Comparison of ENCODE assay signal across 1 cellular context in the genomic region with DNA sequence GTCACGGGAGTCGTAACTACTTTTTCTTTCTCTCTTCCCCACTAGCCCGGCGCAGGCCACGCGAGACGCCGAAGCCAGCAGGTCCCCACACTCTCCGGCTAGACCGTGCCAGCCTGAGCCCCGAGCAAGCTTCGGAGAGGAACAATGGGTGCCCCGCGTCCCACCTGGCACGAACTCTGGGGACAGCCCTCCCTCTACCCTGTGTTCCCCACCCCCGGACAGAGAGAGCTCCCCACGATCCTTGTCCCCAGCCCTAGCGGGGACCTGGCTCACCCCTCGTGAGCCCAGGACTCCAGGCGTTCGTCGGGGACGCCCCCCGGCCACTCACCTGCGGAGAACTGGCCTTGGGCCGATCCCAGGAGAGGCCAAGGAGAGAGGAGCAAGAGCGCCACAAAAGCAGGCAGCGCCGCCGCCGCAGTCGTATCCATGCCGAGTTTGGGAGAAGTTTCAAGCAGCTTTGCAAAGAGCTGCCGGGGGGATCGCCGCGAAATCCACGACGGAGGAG.
A peak's percentile ranks its signal among the peaks of the same experiment; 100 is the strongest.
TF ChIP-seq lines count a peak whose summit lies in the region.

No MANE protein-coding gene starts in this region.

TF ChIP-seq in HEK293, 187 proteins besides CTCF, POLR2A, EP300 and RAD21 (continued from another document):
- TF ChIP-seq BCL11B (tag by site-specific recombination; IDR thresholded peaks at IDR 0.05; ENCODE audit: low read depth) (0 out of 2 replicates have a peak, but pooled peaks have one; percentile 44), ZSCAN4 (tag by site-specific recombination; IDR thresholded peaks at IDR 0.05) (no peak), PRDM4 (tag by site-specific recombination; IDR thresholded peaks at IDR 0.05) (peak; percentile 44; the same call in 1 of the 2 replicates), ZNF621 (tag by site-specific recombination; IDR thresholded peaks at IDR 0.05) (no peak), ZNF843 (tag by site-specific recombination; IDR thresholded peaks at IDR 0.05) (no peak), ZBTB20 (tag by site-specific recombination; IDR thresholded peaks at IDR 0.05) (peak; percentile 29; the same call in 1 of the 2 replicates), SCRT2 (tag by site-specific recombination; IDR thresholded peaks at IDR 0.05) (peak; percentile 75), ZNF335 (tag by site-specific recombination; conservative IDR thresholded peaks at IDR 0.05) (peak; percentile 95), ZNF121 (tag by site-specific recombination; IDR thresholded peaks at IDR 0.05) (no peak), ZBTB8A (tag by site-specific recombination; IDR thresholded peaks at IDR 0.05) (no peak), KLF17 (tag by site-specific recombination; IDR thresholded peaks at IDR 0.05) (0 out of 2 replicates have a peak, but pooled peaks have one; percentile 33), KLF16 (tag by site-specific recombination; IDR thresholded peaks at IDR 0.05) (peak; percentile 76; the same call in 1 of the 2 replicates), GLIS1 (tag by site-specific recombination; IDR thresholded peaks at IDR 0.05) (peak; percentile 28), KLF1 (tag by site-specific recombination; IDR thresholded peaks at IDR 0.05) (no peak), ZNF560 (tag by site-specific recombination; IDR thresholded peaks at IDR 0.05; ENCODE audit: borderline replicate concordance) (no peak), ZNF530 (tag by site-specific recombination; IDR thresholded peaks at IDR 0.05; ENCODE audit: low read depth) (no peak)
- TF ChIP-seq, protein P1, sequence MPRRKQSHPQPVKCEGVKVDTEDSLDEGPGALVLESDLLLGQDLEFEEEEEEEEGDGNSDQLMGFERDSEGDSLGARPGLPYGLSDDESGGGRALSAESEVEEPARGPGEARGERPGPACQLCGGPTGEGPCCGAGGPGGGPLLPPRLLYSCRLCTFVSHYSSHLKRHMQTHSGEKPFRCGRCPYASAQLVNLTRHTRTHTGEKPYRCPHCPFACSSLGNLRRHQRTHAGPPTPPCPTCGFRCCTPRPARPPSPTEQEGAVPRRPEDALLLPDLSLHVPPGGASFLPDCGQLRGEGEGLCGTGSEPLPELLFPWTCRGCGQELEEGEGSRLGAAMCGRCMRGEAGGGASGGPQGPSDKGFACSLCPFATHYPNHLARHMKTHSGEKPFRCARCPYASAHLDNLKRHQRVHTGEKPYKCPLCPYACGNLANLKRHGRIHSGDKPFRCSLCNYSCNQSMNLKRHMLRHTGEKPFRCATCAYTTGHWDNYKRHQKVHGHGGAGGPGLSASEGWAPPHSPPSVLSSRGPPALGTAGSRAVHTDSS (tag by site-specific recombination; IDR thresholded peaks at IDR 0.05): no peak
